Comparison of ENCODE assay signal across 15 cellular contexts in genomic region chr5:140118294-140118936, GRCh38. TPM values are rescaled to one million over a fixed set of nuclear protein-coding genes. Genes with fewer than 3 reads are reported as not detected.
A peak's percentile ranks its signal among the peaks of the same experiment; 100 is the strongest.
DNase-seq lines count a peak whose midpoint lies in the region; ATAC-seq, FAIRE-seq and TF ChIP-seq lines count a peak whose summit lies in the region.
"Had no signal": no experiment of that assay in that cellular context is flagged by ENCODE, and none has a peak within 500 bp of the region (broad histone marks: within the 10 kb centered on the region; RNA-seq: fewer than 3 reads in every experiment).

No MANE protein-coding gene starts in this region.

- H3K14ac ChIP-seq in IMR-90 (replicated peaks; ENCODE audit: low read depth, low read length) = no peak overlapping the region

- TF ChIP-seq POLR2A in IMR-90 (IDR thresholded peaks at IDR 0.05; ENCODE audit: low read depth, low read length) (no peak), K562 (conservative IDR thresholded peaks at IDR 0.05) (no peak)

- H3K4me3 ChIP-seq in IMR-90 (ENCODE audit: insufficient read depth, low read depth, low read length) (no peak overlapping the region), K562 (no peak overlapping the region), osteoblast (ENCODE audit: insufficient read depth, low read length) (no peak overlapping the region)
- H3K4me3 ChIP-seq: heart left ventricle, testis had no signal

- H2AK5ac ChIP-seq in IMR-90 (ENCODE audit: low read depth, low read length) = no peak overlapping the region

- no CpG with 5 or more reads among the region's 3 CpGs for WGBS in IMR-90 (ENCODE audit: extremely low coverage in 2 of 2, insufficient read length in 1 of 2), 2 experiments
- WGBS in K562 (ENCODE audit: insufficient coverage, low coverage, missing lambda C conversion rate) = 62% methylated on average over 3 of the region's 3 CpGs

- H2BK20ac ChIP-seq in IMR-90 (ENCODE audit: low read depth, low read length) = no peak overlapping the region

- no peak overlapping the region for H2BK120ac ChIP-seq in IMR-90 (ENCODE audit: low read depth, low read length)

- no peak overlapping the region for H4K91ac ChIP-seq in IMR-90 (ENCODE audit: insufficient read depth, low read depth, low read length)

- no peaks in the 10 kb centered on the region for H3K9me3 Mint-ChIP-seq in activated CD8-positive, alpha-beta T cell treated with anti-CD3 and anti-CD28 coated beads for 36 hours
- H3K9me3 Mint-ChIP-seq in activated CD8-positive, alpha-beta T cell treated with anti-CD3 and anti-CD28 coated beads, Interleukin-2, amount 10 ng/mL, durations not matched to agents 7 days and 5 days (ENCODE audit: insufficient read depth) = no peaks in the 10 kb centered on the region
- H3K9me3 Mint-ChIP-seq: activated naive CD8-positive, alpha-beta T cell treated with anti-CD3 and anti-CD28 coated beads, Interleukin-2, amount 10 ng/mL, durations not matched to agents 7 days and 5 days; T-cell had no signal

- H3K4me1 Mint-ChIP-seq in activated CD8-positive, alpha-beta T cell treated with anti-CD3 and anti-CD28 coated beads for 36 hours (ENCODE audit: low read depth) = peaks cover 45% of the 10 kb centered on the region
- H3K4me1 Mint-ChIP-seq in activated CD8-positive, alpha-beta T cell treated with anti-CD3 and anti-CD28 coated beads, Interleukin-2, amount 10 ng/mL, durations not matched to agents 7 days and 5 days (ENCODE audit: low read depth) = peaks cover 47% of the 10 kb centered on the region

- TF ChIP-seq EP300 in K562 (IDR thresholded peaks at IDR 0.05; ENCODE audit: low read length) = no peak

- H3K9me1 ChIP-seq in IMR-90 (ENCODE audit: insufficient read depth, low read length) = no peaks in the 10 kb centered on the region
- no peaks in the 10 kb centered on the region for H3K9me1 ChIP-seq in K562 (ENCODE audit: control insufficient read depth, insufficient read depth, low read length)

- H3K27ac ChIP-seq in IMR-90 (ENCODE audit: insufficient read depth, low read length) (no peak overlapping the region), K562 (ENCODE audit: extremely low read depth, low read depth, low read length) (no peak overlapping the region), osteoblast (ENCODE audit: low read depth, low read length) (no peak overlapping the region)
- H3K27ac ChIP-seq: heart left ventricle, testis had no signal

- H4K8ac ChIP-seq in IMR-90 (ENCODE audit: low read depth in 2 of 2, low read length in 2 of 2) = no peak overlapping the region

- no peak overlapping the region for H4K5ac ChIP-seq in IMR-90 (ENCODE audit: low read depth, low read length)

- H3K79me1 ChIP-seq in IMR-90 (ENCODE audit: low read depth in 1 of 2, low read length in 2 of 2) = peaks cover 17 to 50% of the 10 kb centered on the region in 2 experiments

- no peak for TF ChIP-seq CTCF in activated CD8-positive, alpha-beta T cell treated with anti-CD3 and anti-CD28 coated beads for 36 hours (IDR thresholded peaks at IDR 0.05)
- no peak for TF ChIP-seq CTCF in IMR-90 (conservative IDR thresholded peaks at IDR 0.05; ENCODE audit: low read depth, low read length)
- 0 out of 6 replicates have a peak, but pooled peaks of 1 of the 3 experiments have one; percentile 2 for TF ChIP-seq CTCF in K562 (IDR thresholded peaks at IDR 0.05 in 2 of 3, conservative IDR thresholded peaks at IDR 0.05 in 1 of 3; ENCODE audit: insufficient read depth in 2 of 3, low read depth in 1 of 3, low read length in 3 of 3)
- no peak for TF ChIP-seq CTCF in osteoblast (IDR thresholded peaks at IDR 0.05; ENCODE audit: extremely low read depth, low read depth, low read length)

- no peaks in the 10 kb centered on the region for H3K27me3 Mint-ChIP-seq in activated CD8-positive, alpha-beta T cell treated with anti-CD3 and anti-CD28 coated beads for 36 hours
- H3K27me3 Mint-ChIP-seq in activated CD8-positive, alpha-beta T cell treated with anti-CD3 and anti-CD28 coated beads, Interleukin-2, amount 10 ng/mL, durations not matched to agents 7 days and 5 days (ENCODE audit: low read depth) = no peaks in the 10 kb centered on the region
- H3K27me3 Mint-ChIP-seq: activated naive CD8-positive, alpha-beta T cell treated with anti-CD3 and anti-CD28 coated beads, Interleukin-2, amount 10 ng/mL, durations not matched to agents 7 days and 5 days; T-cell had no signal

- no peaks in the 10 kb centered on the region for H3K4me1 ChIP-seq in IMR-90 (ENCODE audit: control insufficient read depth, insufficient read depth, low read length)
- peaks cover 8 to 15% of the 10 kb centered on the region in 2 experiments; a peak in 4 of 5 replicates for H3K4me1 ChIP-seq in K562 (replicated peaks in 1 of 2; ENCODE audit: control insufficient read depth in 2 of 2, insufficient read depth in 2 of 2, low read length in 2 of 2)
- H3K4me1 ChIP-seq in osteoblast (ENCODE audit: insufficient read depth, low read length) = peaks cover 17% of the 10 kb centered on the region

- H3K23ac ChIP-seq in IMR-90 (ENCODE audit: low read depth, low read length) = no peak overlapping the region

- peak overlapping the region; percentile 5 for H3K4me3 Mint-ChIP-seq in activated CD8-positive, alpha-beta T cell treated with anti-CD3 and anti-CD28 coated beads for 36 hours
- H3K4me3 Mint-ChIP-seq in activated CD8-positive, alpha-beta T cell treated with anti-CD3 and anti-CD28 coated beads, Interleukin-2, amount 10 ng/mL, durations not matched to agents 7 days and 5 days = no peak overlapping the region
- H3K4me3 Mint-ChIP-seq: activated naive CD8-positive, alpha-beta T cell treated with anti-CD3 and anti-CD28 coated beads, Interleukin-2, amount 10 ng/mL, durations not matched to agents 7 days and 5 days had no signal

- H2AFZ ChIP-seq in IMR-90 (replicated peaks; ENCODE audit: low read length, poor library complexity) = no peak overlapping the region
- no peak overlapping the region for H2AFZ ChIP-seq in K562 (ENCODE audit: low read depth, low read length)
- H2AFZ ChIP-seq in osteoblast (ENCODE audit: low read length) = no peak overlapping the region

- no peak overlapping the region for H2BK15ac ChIP-seq in IMR-90 (ENCODE audit: low read depth, low read length)

- no peak overlapping the region for H2AK9ac ChIP-seq in IMR-90 (replicated peaks; ENCODE audit: low read depth, low read length, poor library complexity)

- POLR2A ChIA-PET in activated CD8-positive, alpha-beta T cell treated with anti-CD3 and anti-CD28 coated beads for 36 hours (lab: Charles Lee) = no interaction called here
- POLR2A ChIA-PET in activated CD8-positive, alpha-beta T cell treated with anti-CD3 and anti-CD28 coated beads, Interleukin-2, amount 10 ng/mL, durations not matched to agents 7 days and 5 days (lab: Charles Lee) = no interaction called here
- POLR2A ChIA-PET in IMR-90 (lab: Charles Lee; ENCODE audit: unreplicated experiment) = interaction anchor here (0.6 to 0.8 kb wide), 2 partner anchors 11 to 19 kb away, joined by 7 to 14 read pairs; no protein-coding TSS in a partner anchor
- POLR2A ChIA-PET in K562 (lab: Yijun Ruan, JAX) = interaction anchor here (0.6 to 1.3 kb wide), 2 partner anchors 11 to 248 kb away, joined by 6 to 7 read pairs; no protein-coding TSS in a partner anchor

- no peak for ATAC-seq in activated CD8-positive, alpha-beta T cell treated with anti-CD3 and anti-CD28 coated beads for 36 hours
- ATAC-seq in activated CD8-positive, alpha-beta T cell treated with anti-CD3 and anti-CD28 coated beads, Interleukin-2, amount 10 ng/mL, durations not matched to agents 7 days and 5 days = no peak
- ATAC-seq in IMR-90 (ENCODE audit: low read depth) (no peak), K562 (no peak), GM21360 (IDR thresholded peaks at IDR 0.05; ENCODE audit: unreplicated experiment) (no peak)
- ATAC-seq: heart left ventricle, T-cell had no signal

- CTCF ChIA-PET in activated CD8-positive, alpha-beta T cell treated with anti-CD3 and anti-CD28 coated beads for 36 hours (lab: Charles Lee) = interaction anchor here (0.6 to 7.8 kb wide), 6 partner anchors 9 to 37 kb away, joined by 3 to 91 read pairs (median 4); no protein-coding TSS in a partner anchor
- CTCF ChIA-PET in activated CD8-positive, alpha-beta T cell treated with anti-CD3 and anti-CD28 coated beads, Interleukin-2, amount 10 ng/mL, durations not matched to agents 7 days and 5 days (lab: Charles Lee) = interaction anchor here (1.0 to 6.4 kb wide), 6 partner anchors 9 to 45 kb away, joined by 3 to 68 read pairs (median 6); no protein-coding TSS in a partner anchor
- CTCF ChIA-PET in IMR-90 (lab: Yijun Ruan, JAX) (interaction anchor here (0.6 to 5.1 kb wide), 3 partner anchors 13 to 261 kb away, joined by 3 to 31 read pairs (median 4); no protein-coding TSS in a partner anchor), K562 (lab: Yijun Ruan, JAX; ENCODE audit: low intra/inter-chr PET ratio) (no interaction called here)

- H3K79me2 ChIP-seq in K562 (ENCODE audit: control insufficient read depth, insufficient read depth, low read length) = peaks cover 47% of the 10 kb centered on the region
- H3K79me2 ChIP-seq in osteoblast (ENCODE audit: insufficient read depth, low read length) = peaks cover 85% of the 10 kb centered on the region

- peaks cover 2% of the 10 kb centered on the region; the same call in 1 of the 2 replicates for H3K36me3 ChIP-seq in IMR-90 (ENCODE audit: control insufficient read depth, insufficient read depth, low read length)
- H3K36me3 ChIP-seq in K562 (ENCODE audit: control insufficient read depth, insufficient read depth, low read length) = no peaks in the 10 kb centered on the region; the same call in 2 of the 3 replicates
- no peaks in the 10 kb centered on the region for H3K36me3 ChIP-seq in osteoblast (ENCODE audit: insufficient read depth, low read length)
- H3K36me3 ChIP-seq: heart left ventricle had no signal

- no peaks in the 10 kb centered on the region for H3K9me3 ChIP-seq in IMR-90 (ENCODE audit: control insufficient read depth, insufficient read depth, low read length)
- no peaks in the 10 kb centered on the region for H3K9me3 ChIP-seq in K562 (replicated peaks; ENCODE audit: control insufficient read depth, insufficient read depth, low read depth, low read length)
- no peaks in the 10 kb centered on the region for H3K9me3 ChIP-seq in osteoblast (ENCODE audit: low read depth, low read length)
- H3K9me3 ChIP-seq: heart left ventricle, testis had no signal

- in situ Hi-C loops in IMR-90 (cut with MboI; ENCODE audit: low sequenced_read_pairs) (loop anchor here (25.0 kb wide), 1 partner anchor 481 kb away; the partner anchor contains the start of gene CXXC5), K562 (cut with MboI) (no loop called here)

- no peak overlapping the region for H3K9ac ChIP-seq in IMR-90 (ENCODE audit: low read depth, low read length)
- H3K9ac ChIP-seq in K562 (ENCODE audit: insufficient read depth in 1 of 2, low read depth in 2 of 2, low read length in 2 of 2) = no peak overlapping the region

- dilution Hi-C loops in IMR-90 (cut with HindIII; ENCODE audit: low sequenced_read_pairs, unreplicated experiment) = no loop called here

- H3K4ac ChIP-seq in IMR-90 (ENCODE audit: low read depth, low read length) = no peak overlapping the region

- no peaks in the 10 kb centered on the region for H3K27me3 ChIP-seq in IMR-90 (ENCODE audit: control insufficient read depth, insufficient read depth, low read length)
- H3K27me3 ChIP-seq in K562 (ENCODE audit: control insufficient read depth in 2 of 2, insufficient read depth in 2 of 2, low read length in 2 of 2) = no peaks in the 10 kb centered on the region
- no peaks in the 10 kb centered on the region for H3K27me3 ChIP-seq in osteoblast (ENCODE audit: insufficient read depth, low read length)
- H3K27me3 ChIP-seq: heart left ventricle, testis had no signal

- H3K36me3 Mint-ChIP-seq in activated CD8-positive, alpha-beta T cell treated with anti-CD3 and anti-CD28 coated beads for 36 hours (ENCODE audit: low read depth) = peaks cover 8% of the 10 kb centered on the region
- H3K36me3 Mint-ChIP-seq in activated CD8-positive, alpha-beta T cell treated with anti-CD3 and anti-CD28 coated beads, Interleukin-2, amount 10 ng/mL, durations not matched to agents 7 days and 5 days (ENCODE audit: low read depth) = peaks cover 17% of the 10 kb centered on the region
- H3K36me3 Mint-ChIP-seq: T-cell had no signal

- H3K27ac Mint-ChIP-seq in activated CD8-positive, alpha-beta T cell treated with anti-CD3 and anti-CD28 coated beads for 36 hours = no peak overlapping the region
- H3K27ac Mint-ChIP-seq in activated CD8-positive, alpha-beta T cell treated with anti-CD3 and anti-CD28 coated beads, Interleukin-2, amount 10 ng/mL, durations not matched to agents 7 days and 5 days = no peak overlapping the region
- H3K27ac Mint-ChIP-seq: activated naive CD8-positive, alpha-beta T cell treated with anti-CD3 and anti-CD28 coated beads, Interleukin-2, amount 10 ng/mL, durations not matched to agents 7 days and 5 days had no signal

- H2BK5ac ChIP-seq in IMR-90 (ENCODE audit: low read depth, low read length, poor library complexity, severe bottlenecking) = no peak overlapping the region

- BruUV-seq in IMR-90 (replicated peaks; lab: Mats Ljungman, UMichigan) (TSS peak; percentile 6), K562 (replicated peaks; lab: Mats Ljungman, UMichigan) (no TSS peak)

- DNase-seq in activated CD8-positive, alpha-beta T cell treated with anti-CD3 and anti-CD28 coated beads for 36 hours = no peak
- DNase-seq in activated CD8-positive, alpha-beta T cell treated with anti-CD3 and anti-CD28 coated beads, Interleukin-2, amount 10 ng/mL, durations not matched to agents 7 days and 5 days = no peak
- peak; percentile 17 for DNase-seq in IMR-90
- DNase-seq in K562 (ENCODE audit: extremely low read depth in 1 of 4, low spot score in 3 of 4) = peak in 1 of 4 experiments; percentile 21
- DNase-seq in osteoblast (ENCODE audit: insufficient read length, low spot score, missing footprints) = peak; percentile 39
- DNase-seq in NCI-H1930 (lab: John Stamatoyannopoulos, UW) = no peak
- DNase-seq in globus pallidus (ENCODE audit: low spot score) = no peak
- DNase-seq: activated CD8-positive, alpha-beta memory T cell treated with anti-CD3 and anti-CD28 coated beads for 24 hours; activated naive CD8-positive, alpha-beta T cell treated with anti-CD3 and anti-CD28 coated beads, Interleukin-2, amount 10 ng/mL, durations not matched to agents 7 days and 5 days; heart left ventricle; retina; T-cell; testis had no signal

- TF ChIP-seq RAD21 in IMR-90 (IDR thresholded peaks at IDR 0.05; ENCODE audit: low read length) = no peak
- TF ChIP-seq RAD21 in K562 (CRISPR knock-in tag; conservative IDR thresholded peaks at IDR 0.05 in 1 of 2, IDR thresholded peaks at IDR 0.05 in 1 of 2) = no peak

- intact Hi-C loops in activated CD8-positive, alpha-beta T cell treated with anti-CD3 and anti-CD28 coated beads for 36 hours (cut with micrococcal nuclease) = no loop called here
- intact Hi-C loops in IMR-90 (cut with micrococcal nuclease) (no loop called here), K562 (cut with micrococcal nuclease) (loop anchor here (10.0 kb wide), 2 partner anchors 596 to 1496 kb away; partner anchors contain the start of gene DIAPH1)

- no peak overlapping the region for H3K4me2 ChIP-seq in IMR-90 (ENCODE audit: low read depth, low read length)
- no peak overlapping the region for H3K4me2 ChIP-seq in K562 (ENCODE audit: insufficient read depth, low read length)
- H3K4me2 ChIP-seq in osteoblast (ENCODE audit: insufficient read depth, low read length) = no peak overlapping the region

- no peak overlapping the region for H3K56ac ChIP-seq in IMR-90 (ENCODE audit: extremely low read depth, insufficient read depth, low read length)

- FAIRE-seq in K562 (lab: Jason Lieb, UNC) = no peak
- FAIRE-seq: H1 had no signal

- H3K18ac ChIP-seq in IMR-90 (ENCODE audit: low read depth, low read length) = no peak overlapping the region

- H4K20me1 ChIP-seq in IMR-90 (ENCODE audit: insufficient read depth, low read length) = peaks cover 38% of the 10 kb centered on the region
- H4K20me1 ChIP-seq in K562 (replicated peaks; ENCODE audit: control insufficient read depth, insufficient read depth, low read length) = no peaks in the 10 kb centered on the region; the same call in 1 of the 2 replicates
- peaks cover 65% of the 10 kb centered on the region for H4K20me1 ChIP-seq in osteoblast (ENCODE audit: insufficient read depth, low read length)

RNA-seq across cellular contexts. Expression of gene PURA, which starts 4.5 kb away (rescaled TPM):
- total RNA-seq in activated CD8-positive, alpha-beta T cell treated with anti-CD3 and anti-CD28 coated beads for 36 hours = 1 to 10 TPM; 8.2 to 9.2 TPM
- 10 to 100 TPM; 12.5 to 13.4 TPM for total RNA-seq in activated CD8-positive, alpha-beta T cell treated with anti-CD3 and anti-CD28 coated beads, Interleukin-2, amount 10 ng/mL, durations not matched to agents 7 days and 5 days
- total RNA-seq in IMR-90 (2012; rRNA removed) (5.6 and 13.9 TPM in 2 replicates), K562 (2014; rRNA removed) (10.7 and 13.8 TPM in 2 replicates), K562 (2014; rRNA removed; fragmentation: Illumina TruSeq; extraction: Trizol) (5.5 and 6.0 TPM in 2 replicates), K562 (2015; rRNA removed; fragmentation: Illumina TruSeq; extraction: Trizol) (5.4 and 6.7 TPM in 2 replicates), K562 (2021) (10.6 and 11.1 TPM in 2 replicates), osteoblast (29.7 and 30.1 TPM in 2 replicates)
- polyA plus RNA-seq in IMR-90 (2012; rRNA removed) (3.8 TPM in 2 replicates), K562 (2011; rRNA removed) (3.7 and 4.2 TPM in 2 replicates), K562 (2014; fragmentation: Illumina TruSeq; extraction: Trizol) (4.7 and 5.6 TPM in 2 replicates), K562 (2014; fragmentation: Nextera tagmentation; extraction: Ambion mirVana) (1 to 10 TPM; 3.2 to 4.2 TPM), K562 (2014; rRNA removed) (3.9 and 4.7 TPM in 2 replicates)
- 2.7 and 5.0 TPM in 2 replicates for polyA plus RNA-seq in IMR-90 (2012; cell fraction: cytosol; rRNA removed)
- polyA plus RNA-seq in IMR-90 (2012; cell fraction: nucleus; rRNA removed; ENCODE audit: low replicate concordance) = 3.0 and 3.1 TPM in 2 replicates
- total RNA-seq in K562 (2011; cell fraction: chromatin; rRNA removed; ENCODE audit: low replicate concordance) = 3.0 and 12.0 TPM in 2 replicates
- 3.2 and 4.1 TPM in 2 replicates for total RNA-seq in K562 (2011; cell fraction: nucleolus; rRNA removed)
- 7.8 and 14.4 TPM in 2 replicates for total RNA-seq in K562 (2011; cell fraction: nucleoplasm; rRNA removed)
- polyA plus RNA-seq in K562 (2011; cell fraction: cytosol; rRNA removed) = 1.4 and 2.0 TPM in 2 replicates
- polyA plus RNA-seq in K562 (2011; cell fraction: nucleus; rRNA removed) = 3.7 and 4.1 TPM in 2 replicates
- 4.9 and 5.4 TPM in 2 replicates for polyA plus RNA-seq in K562 (2012)
- 5.7 and 8.2 TPM in 2 replicates for polyA minus RNA-seq in K562 (2011; rRNA and poly(A)+ RNA removed)
- polyA minus RNA-seq in K562 (2011; cell fraction: cytosol; rRNA and poly(A)+ RNA removed) = 5.3 and 5.8 TPM in 2 replicates
- polyA minus RNA-seq in K562 (2011; cell fraction: nucleus; rRNA and poly(A)+ RNA removed) = 6.5 and 12.2 TPM in 2 replicates

RNA-seq across cellular contexts. Expression of gene IGIP, which starts 7.3 kb away (rescaled TPM):
- 1 to 10 TPM; 1.3 to 1.5 TPM for total RNA-seq in activated CD8-positive, alpha-beta T cell treated with anti-CD3 and anti-CD28 coated beads for 36 hours
- total RNA-seq in activated CD8-positive, alpha-beta T cell treated with anti-CD3 and anti-CD28 coated beads, Interleukin-2, amount 10 ng/mL, durations not matched to agents 7 days and 5 days = 1 to 10 TPM; 2.4 to 2.7 TPM
- total RNA-seq in IMR-90 (2012; rRNA removed) = 5.0 and 6.7 TPM in 2 replicates
- polyA plus RNA-seq in IMR-90 (2012; rRNA removed) = 0.83 and 1.2 TPM in 2 replicates
- polyA plus RNA-seq in IMR-90 (2012; cell fraction: cytosol; rRNA removed) = 0.16 and 0.32 TPM in 2 replicates
- 0.65 and 4.4 TPM in 2 replicates for polyA plus RNA-seq in IMR-90 (2012; cell fraction: nucleus; rRNA removed; ENCODE audit: low replicate concordance)
- 1.4 and 5.9 TPM in 2 replicates for total RNA-seq in K562 (2011; cell fraction: chromatin; rRNA removed; ENCODE audit: low replicate concordance)
- 0.67 and 1.2 TPM in 2 replicates for total RNA-seq in K562 (2011; cell fraction: nucleolus; rRNA removed)
- total RNA-seq in K562 (2011; cell fraction: nucleoplasm; rRNA removed) = 3.4 and 9.5 TPM in 2 replicates
- 0.73 and 1.3 TPM in 2 replicates for total RNA-seq in K562 (2014; rRNA removed)
- total RNA-seq in K562 (2014; rRNA removed; fragmentation: Illumina TruSeq; extraction: Trizol) = 1.4 and 1.5 TPM in 2 replicates
- 1.4 and 1.6 TPM in 2 replicates for total RNA-seq in K562 (2015; rRNA removed; fragmentation: Illumina TruSeq; extraction: Trizol)
- 1.1 and 1.2 TPM in 2 replicates for total RNA-seq in K562 (2021)
- polyA plus RNA-seq in K562 (2011; rRNA removed) = 1.0 and 1.2 TPM in 2 replicates
- polyA plus RNA-seq in K562 (2011; cell fraction: cytosol; rRNA removed) = 0.19 and 0.86 TPM in 2 replicates
- polyA plus RNA-seq in K562 (2011; cell fraction: nucleus; rRNA removed) = 2.3 and 4.8 TPM in 2 replicates
- 1.1 and 2.3 TPM in 2 replicates for polyA plus RNA-seq in K562 (2012)
- polyA plus RNA-seq in K562 (2014; fragmentation: Illumina TruSeq; extraction: Trizol) = 0.96 and 1.5 TPM in 2 replicates
- polyA plus RNA-seq in K562 (2014; fragmentation: Nextera tagmentation; extraction: Ambion mirVana) = under 1 TPM; 0.52 to 0.69 TPM
- 0.91 and 1.1 TPM in 2 replicates for polyA plus RNA-seq in K562 (2014; rRNA removed)
- 1.4 and 2.2 TPM in 2 replicates for polyA minus RNA-seq in K562 (2011; rRNA and poly(A)+ RNA removed)
- polyA minus RNA-seq in K562 (2011; cell fraction: cytosol; rRNA and poly(A)+ RNA removed) = 0.57 and 0.64 TPM in 2 replicates
- polyA minus RNA-seq in K562 (2011; cell fraction: nucleus; rRNA and poly(A)+ RNA removed) = 1.3 and 3.1 TPM in 2 replicates
- 10.5 and 13.0 TPM in 2 replicates for total RNA-seq in osteoblast

RNA-seq across cellular contexts. Expression of gene CYSTM1, which starts 56.6 kb away (rescaled TPM):
- total RNA-seq in activated CD8-positive, alpha-beta T cell treated with anti-CD3 and anti-CD28 coated beads for 36 hours = 10 to 100 TPM; 15.8 to 18.5 TPM
- total RNA-seq in activated CD8-positive, alpha-beta T cell treated with anti-CD3 and anti-CD28 coated beads, Interleukin-2, amount 10 ng/mL, durations not matched to agents 7 days and 5 days = 10 to 100 TPM; 10.5 to 12.2 TPM
- total RNA-seq in IMR-90 (2012; rRNA removed) (6.7 and 7.3 TPM in 2 replicates), K562 (2014; rRNA removed) (76.1 and 127 TPM in 2 replicates), K562 (2014; rRNA removed; fragmentation: Illumina TruSeq; extraction: Trizol) (66.6 and 94.6 TPM in 2 replicates), K562 (2015; rRNA removed; fragmentation: Illumina TruSeq; extraction: Trizol) (118 and 129 TPM in 2 replicates), K562 (2021) (76.2 and 86.6 TPM in 2 replicates), osteoblast (24.2 and 27.9 TPM in 2 replicates)
- polyA plus RNA-seq in IMR-90 (2012; rRNA removed) (15.0 and 16.3 TPM in 2 replicates), K562 (2011; rRNA removed) (92.8 and 98.2 TPM in 2 replicates), K562 (2014; fragmentation: Illumina TruSeq; extraction: Trizol) (139 and 150 TPM in 2 replicates), K562 (2014; fragmentation: Nextera tagmentation; extraction: Ambion mirVana) (100 to 1,000 TPM; 363 to 422 TPM), K562 (2014; rRNA removed) (108 and 126 TPM in 2 replicates)
- polyA plus RNA-seq in IMR-90 (2012; cell fraction: cytosol; rRNA removed) = 19.3 and 25.4 TPM in 2 replicates
- 3.4 and 8.3 TPM in 2 replicates for polyA plus RNA-seq in IMR-90 (2012; cell fraction: nucleus; rRNA removed; ENCODE audit: low replicate concordance)
- 8.9 and 10.7 TPM in 2 replicates for total RNA-seq in K562 (2011; cell fraction: chromatin; rRNA removed; ENCODE audit: low replicate concordance)
- 20.3 and 25.2 TPM in 2 replicates for total RNA-seq in K562 (2011; cell fraction: nucleolus; rRNA removed)
- total RNA-seq in K562 (2011; cell fraction: nucleoplasm; rRNA removed) = 20.1 and 20.5 TPM in 2 replicates
- 97.9 and 207 TPM in 2 replicates for polyA plus RNA-seq in K562 (2011; cell fraction: cytosol; rRNA removed)
- 39.9 and 50.7 TPM in 2 replicates for polyA plus RNA-seq in K562 (2011; cell fraction: nucleus; rRNA removed)
- 136 and 260 TPM in 2 replicates for polyA plus RNA-seq in K562 (2012)
- 31.6 and 43.3 TPM in 2 replicates for polyA minus RNA-seq in K562 (2011; rRNA and poly(A)+ RNA removed)
- polyA minus RNA-seq in K562 (2011; cell fraction: cytosol; rRNA and poly(A)+ RNA removed) = 48.6 and 56.5 TPM in 2 replicates
- 22.5 and 23.8 TPM in 2 replicates for polyA minus RNA-seq in K562 (2011; cell fraction: nucleus; rRNA and poly(A)+ RNA removed)

Comparison
In these comparisons a context has a peak if more than half of its experiments do, and no peak if none do; other contexts are left out.
1. DNase-seq: peak in IMR-90 (single experiment) and osteoblast (single experiment); none in activated CD8-positive, alpha-beta T cell treated with anti-CD3 and anti-CD28 coated beads for 36 hours (single experiment), activated CD8-positive, alpha-beta T cell treated with anti-CD3 and anti-CD28 coated beads, Interleukin-2, amount 10 ng/mL, durations not matched to agents 7 days and 5 days (single experiment), NCI-H1930 (0 of 2) and globus pallidus (single experiment).
2. POLR2A ChIA-PET loops: an anchor here in IMR-90 (0.6 to 0.8 kb wide) and K562 (0.6 to 1.3 kb wide); none called in activated CD8-positive, alpha-beta T cell treated with anti-CD3 and anti-CD28 coated beads for 36 hours and activated CD8-positive, alpha-beta T cell treated with anti-CD3 and anti-CD28 coated beads, Interleukin-2, amount 10 ng/mL, durations not matched to agents 7 days and 5 days.